ENCODE assay signal across 20 cellular contexts in the genomic region with DNA sequence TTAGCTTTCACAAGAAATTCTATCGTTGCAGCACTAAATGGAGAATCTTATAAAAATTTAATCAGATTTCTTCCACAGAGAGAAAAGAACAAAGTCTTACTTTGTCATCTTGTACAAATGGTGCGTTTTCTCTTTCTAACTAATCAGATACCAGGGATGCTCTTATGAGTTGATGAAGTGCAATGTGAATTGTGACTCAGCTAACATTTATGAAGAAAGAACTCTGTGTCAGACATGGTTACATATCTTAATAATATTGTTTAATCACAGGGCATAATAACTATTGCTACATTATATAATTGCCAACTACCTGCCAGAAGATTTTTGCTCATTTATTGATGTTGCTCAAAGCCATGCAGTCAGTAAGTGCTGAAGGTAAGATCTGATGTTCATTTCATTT.
"Had no signal": no experiment of that assay in that cellular context is flagged by ENCODE, and none has a peak within 500 bp of the region (broad histone marks: within the 10 kb centered on the region; RNA-seq: fewer than 3 reads in every experiment).

No MANE protein-coding gene starts in this region.

- H3K27me3 ChIP-seq: esophagus muscularis mucosa, hepatocyte, neural progenitor cell, ovary, right atrium auricular region, sigmoid colon had no signal

- H3K4me1 ChIP-seq: esophagus muscularis mucosa, neural progenitor cell, right atrium auricular region, sigmoid colon had no signal

- ATAC-seq: effector memory CD8-positive, alpha-beta T cell; left colon; left ventricle myocardium superior; natural killer cell treated with Interleukin-12 subunit alpha and Interleukin-12 subunit beta and Interleukin-15 and Interleukin-18, amount 100 ng/mL, for 72 hours had no signal

- DNase-seq: effector memory CD8-positive, alpha-beta T cell; foreskin fibroblast; head of caudate nucleus; left colon; left ventricle myocardium superior; mesenchymal stem cell; midbrain; nucleus accumbens; ovary; sigmoid colon; small intestine; stimulated activated CD4-positive, alpha-beta T cell treated with anti-CD3 and anti-CD28 coated beads, Interleukin-12 subunit alpha, Interleukin-12 subunit beta, amount 100 ng/mL, for 4 hours; stimulated activated naive CD4-positive, alpha-beta T cell treated with Interleukin-2 at 50 U/mL for 16 hours; trophoblast cell had no signal

- H3K27ac ChIP-seq: epithelial cell of prostate, esophagus muscularis mucosa, hepatocyte, neural progenitor cell, ovary, right atrium auricular region, sigmoid colon had no signal
